ENCODE assay signal across 9 cellular contexts in the genomic region with DNA sequence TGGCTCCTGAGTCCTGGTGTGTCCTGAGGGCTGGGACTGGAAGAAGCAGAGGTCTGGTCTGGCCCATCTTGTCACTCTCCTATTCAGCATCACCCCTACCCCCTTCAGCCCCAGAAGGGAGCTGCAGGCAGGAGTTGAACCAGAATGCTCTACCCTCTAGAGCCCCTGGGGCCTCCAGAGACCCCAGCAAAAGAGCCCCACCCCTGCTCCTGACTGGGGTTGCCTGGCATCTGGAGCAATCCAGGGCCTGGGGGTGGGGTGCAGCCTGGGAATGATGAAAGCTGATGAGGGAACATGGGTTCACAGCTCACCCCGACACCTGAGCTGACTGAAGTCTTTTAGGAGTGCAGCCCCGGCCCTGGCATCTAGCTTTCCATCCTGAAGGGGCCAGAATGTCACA. TPM values are rescaled to one million over a fixed set of nuclear protein-coding genes. Genes with fewer than 3 reads are reported as not detected.
DNase-seq lines count a peak whose midpoint lies in the region; ATAC-seq and TF ChIP-seq lines count a peak whose summit lies in the region.
"Had no signal": no experiment of that assay in that cellular context is flagged by ENCODE, and none has a peak within 500 bp of the region (broad histone marks: within the 10 kb centered on the region; RNA-seq: fewer than 3 reads in every experiment).

No MANE protein-coding gene starts in this region.

- 78% methylated on average over 2 of the region's 2 CpGs; no CpG with 5 or more reads in 1 of the 2 donors for WGBS in tibial nerve, 2 donors

- TF ChIP-seq POLR2A in breast epithelium (IDR thresholded peaks at IDR 0.05) (no peak), tibial nerve (IDR thresholded peaks at IDR 0.05) (no peak)

- H3K4me3 Mint-ChIP-seq in MCF 10A (ENCODE audit: unreplicated experiment) (no peak overlapping the region), WTC11 (no peak overlapping the region)

- peaks cover 23% of the 10 kb centered on the region for H3K4me1 Mint-ChIP-seq in MCF 10A (ENCODE audit: insufficient read depth, unreplicated experiment)
- H3K4me1 Mint-ChIP-seq in WTC11 = peaks cover 25% of the 10 kb centered on the region

- H3K27me3 ChIP-seq in breast epithelium = no peaks in the 10 kb centered on the region
- no peaks in the 10 kb centered on the region for H3K27me3 ChIP-seq in layer of hippocampus (ENCODE audit: control insufficient read depth, insufficient read depth, low read length)
- no peaks in the 10 kb centered on the region for H3K27me3 ChIP-seq in tibial nerve

- TF ChIP-seq CTCF in breast epithelium (IDR thresholded peaks at IDR 0.05) (no peak), MCF 10A (IDR thresholded peaks at IDR 0.05; ENCODE audit: unreplicated experiment) (no peak), WTC11 (IDR thresholded peaks at IDR 0.05) (no peak), tibial nerve (IDR thresholded peaks at IDR 0.05) (no peak)

- intact Hi-C loops in breast epithelium (cut with DNase I; ENCODE audit: low total_unique reads) (loop anchor here (10.0 kb wide), 1 partner anchor 133 kb away; the partner anchor contains the start of gene C6orf89), MCF 10A (cut with micrococcal nuclease) (loop anchor here (1.0 to 5.0 kb wide), 8 partner anchors 34 to 300 kb away; partner anchors contain the start of gene C6orf89)

- no peaks in the 10 kb centered on the region for H3K9me3 ChIP-seq in breast epithelium
- H3K9me3 ChIP-seq in tibial nerve = no peaks in the 10 kb centered on the region

- H3K9me3 Mint-ChIP-seq in MCF 10A (ENCODE audit: unreplicated experiment) = no peaks in the 10 kb centered on the region
- H3K9me3 Mint-ChIP-seq in WTC11 = no peaks in the 10 kb centered on the region

- ATAC-seq in WTC11 = peak; percentile 4

- H3K27ac ChIP-seq in breast epithelium (peak overlapping the region; percentile 19 to 57), layer of hippocampus (ENCODE audit: low read depth, low read length) (peak overlapping the region; percentile 31), tibial nerve (peak overlapping the region in 3 of 4 donors; percentile 30 to 77 (median 71))
- H3K27ac ChIP-seq: C4-2B had no signal

- no peak overlapping the region for H3K4me3 ChIP-seq in breast epithelium
- H3K4me3 ChIP-seq in tibial nerve = no peak overlapping the region

- no peaks in the 10 kb centered on the region for H3K27me3 Mint-ChIP-seq in MCF 10A (ENCODE audit: insufficient read depth, unreplicated experiment)
- H3K27me3 Mint-ChIP-seq in WTC11 (ENCODE audit: low read depth) = no peaks in the 10 kb centered on the region

- H3K4me1 ChIP-seq in breast epithelium (peaks cover 3 to 7% of the 10 kb centered on the region in 2 donors), tibial nerve (peaks cover 0 to 15% (median 4%) of the 10 kb centered on the region in 4 donors)

- H3K36me3 ChIP-seq in breast epithelium = no peaks in the 10 kb centered on the region
- H3K36me3 ChIP-seq in tibial nerve = no peaks in the 10 kb centered on the region

- CTCF ChIA-PET in MCF 10A (lab: Yijun Ruan, JAX) (interaction anchor here (0.5 to 16.7 kb wide), 62 partner anchors 10 to 884 kb away, joined by 3 to 359 read pairs (median 6); partner anchors contain the start of genes C6orf89, FGD2, MTCH1 and PIM1), WTC11 (lab: Charles Lee) (interaction anchor here (0.6 to 15.6 kb wide), 89 partner anchors 8 to 402 kb away, joined by 3 to 537 read pairs (median 6); partner anchors contain the start of genes C6orf89, FGD2, MTCH1 and PI16)

- BruUV-seq in MCF 10A (replicated peaks; lab: Mats Ljungman, UMichigan) = no TSS peak

- H3K27ac Mint-ChIP-seq in MCF 10A (ENCODE audit: low read depth, unreplicated experiment) (no peak overlapping the region), WTC11 (no peak overlapping the region)

- H3K36me3 Mint-ChIP-seq in MCF 10A (ENCODE audit: insufficient read depth, unreplicated experiment) (no peaks in the 10 kb centered on the region), WTC11 (no peaks in the 10 kb centered on the region)

- TF ChIP-seq EP300 in tibial nerve (IDR thresholded peaks at IDR 0.05) = no peak

- POLR2A ChIA-PET in MCF 10A (lab: Yijun Ruan, JAX) = interaction anchor here (0.6 to 9.7 kb wide), 15 partner anchors 14 to 1674 kb away, joined by 3 to 117 read pairs (median 4); partner anchors contain the start of genes C6orf89, MTCH1, PIM1 and TBC1D22B
- POLR2A ChIA-PET in WTC11 (lab: Charles Lee) = interaction anchor here (0.5 to 1.3 kb wide), 8 partner anchors 11 to 369 kb away, joined by 3 to 7 read pairs (median 4); partner anchors contain the start of genes FGD2 and MTCH1

- DNase-seq in breast epithelium (ENCODE audit: low spot score in 2 of 2) = no peak
- DNase-seq in MCF 10A (ENCODE audit: unreplicated experiment) = no peak
- DNase-seq in WTC11 (ENCODE audit: low spot score) = no peak
- DNase-seq in tibial nerve (ENCODE audit: low spot score in 2 of 2) = no peak
- no peak for DNase-seq in occipital lobe (lab: John Stamatoyannopoulos, UW)
- DNase-seq in SW 1271 (lab: John Stamatoyannopoulos, UW) = no peak
- no peak for DNase-seq in stimulated activated CD4-positive, alpha-beta T cell treated with anti-CD3 and anti-CD28 coated beads, Interleukin-12 subunit alpha, Interleukin-12 subunit beta, amount 100 ng/mL, for 4 hours

TF ChIP-seq in WTC11, 78 proteins besides CTCF, POLR2A, EP300 and RAD21 (continues in another document):
- TF ChIP-seq ZNF219 (CRISPR knock-in tag; IDR thresholded peaks at IDR 0.05; ENCODE audit: borderline replicate concordance) (no peak), USF1 (CRISPR knock-in tag; IDR thresholded peaks at IDR 0.05) (no peak), ZNF532 (CRISPR knock-in tag; IDR thresholded peaks at IDR 0.05; ENCODE audit: borderline replicate concordance) (no peak), ZNF416 (CRISPR knock-in tag; IDR thresholded peaks at IDR 0.05) (no peak), ETV6 (CRISPR knock-in tag; IDR thresholded peaks at IDR 0.05) (no peak), ZNF396 (CRISPR knock-in tag; IDR thresholded peaks at IDR 0.05; ENCODE audit: borderline replicate concordance) (no peak), KAT7 (CRISPR knock-in tag; IDR thresholded peaks at IDR 0.05; ENCODE audit: borderline replicate concordance) (no peak), OVOL2 (CRISPR knock-in tag; IDR thresholded peaks at IDR 0.05; ENCODE audit: borderline replicate concordance) (no peak)
- TF ChIP-seq, protein P1, sequence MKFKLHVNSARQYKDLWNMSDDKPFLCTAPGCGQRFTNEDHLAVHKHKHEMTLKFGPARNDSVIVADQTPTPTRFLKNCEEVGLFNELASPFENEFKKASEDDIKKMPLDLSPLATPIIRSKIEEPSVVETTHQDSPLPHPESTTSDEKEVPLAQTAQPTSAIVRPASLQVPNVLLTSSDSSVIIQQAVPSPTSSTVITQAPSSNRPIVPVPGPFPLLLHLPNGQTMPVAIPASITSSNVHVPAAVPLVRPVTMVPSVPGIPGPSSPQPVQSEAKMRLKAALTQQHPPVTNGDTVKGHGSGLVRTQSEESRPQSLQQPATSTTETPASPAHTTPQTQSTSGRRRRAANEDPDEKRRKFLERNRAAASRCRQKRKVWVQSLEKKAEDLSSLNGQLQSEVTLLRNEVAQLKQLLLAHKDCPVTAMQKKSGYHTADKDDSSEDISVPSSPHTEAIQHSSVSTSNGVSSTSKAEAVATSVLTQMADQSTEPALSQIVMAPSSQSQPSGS (CRISPR knock-in tag; IDR thresholded peaks at IDR 0.05; ENCODE audit: borderline replicate concordance, low read depth) = no peak

RNA-seq across cellular contexts. Expression of gene FGD2, which starts 12.2 kb away (rescaled TPM):
- 10 to 100 TPM; 11.5 to 51.4 (median 18.6) TPM for total RNA-seq in breast epithelium
- total RNA-seq in MCF 10A (2022) = not detected in 2 replicates
- total RNA-seq in WTC11 (2021) = 0.31 to 0.78 TPM (median 0.44 TPM) in 3 replicates
- total RNA-seq in tibial nerve = 100 to 1,000 TPM in 1 of 4 donors, 10 to 100 TPM in 3; 40.9 to 182 (median 48.5) TPM
- 2.0 TPM for total RNA-seq in occipital lobe

RNA-seq across cellular contexts. Expression of gene MTCH1, which starts 31.6 kb away (rescaled TPM):
- total RNA-seq in breast epithelium (100 to 1,000 TPM; 187 to 229 (median 215) TPM), MCF 10A (2022) (74.9 and 78.2 TPM in 2 replicates), WTC11 (2021) (198 to 207 TPM (median 204 TPM) in 3 replicates), tibial nerve (100 to 1,000 TPM; 277 to 347 (median 301) TPM), occipital lobe (133 TPM)
